ENCODE assay signal across 8 cellular contexts in the genomic region with DNA sequence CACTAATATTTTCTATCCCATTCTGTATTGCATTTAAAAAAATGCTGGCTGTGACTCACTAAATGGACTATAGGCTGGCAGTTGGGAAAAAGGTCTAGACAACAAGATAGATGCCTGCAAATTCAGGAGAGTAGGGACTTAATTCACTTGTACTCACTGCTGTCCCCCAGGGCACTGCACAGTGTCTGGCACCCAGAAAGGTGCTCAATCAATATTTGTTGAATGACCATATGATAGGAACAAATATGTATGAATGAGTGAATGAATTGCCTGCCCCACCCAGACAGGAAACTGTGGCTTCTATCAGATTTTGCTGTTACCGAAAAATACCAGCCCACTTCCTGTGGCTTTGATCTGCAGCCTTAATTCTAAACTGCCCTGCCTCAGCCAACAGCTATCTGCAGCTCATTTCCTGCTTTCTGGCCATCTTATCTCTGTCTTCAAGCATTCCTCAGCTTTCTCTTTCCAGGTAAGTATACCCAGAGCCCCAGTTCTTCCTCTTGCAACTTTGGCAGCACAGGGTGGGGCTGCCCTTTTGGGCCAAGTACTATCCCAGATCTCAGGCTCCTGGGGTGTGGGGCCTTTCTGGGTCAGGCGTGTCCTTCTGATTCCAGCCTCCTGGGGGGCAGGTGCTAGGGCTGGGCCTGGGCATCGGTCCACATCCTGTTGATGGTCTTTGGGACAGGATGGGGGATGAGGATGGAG. TPM values are rescaled to one million over a fixed set of nuclear protein-coding genes. Genes with fewer than 3 reads are reported as not detected.
A peak's percentile ranks its signal among the peaks of the same experiment; 100 is the strongest.
DNase-seq lines count a peak whose midpoint lies in the region; ATAC-seq, FAIRE-seq and TF ChIP-seq lines count a peak whose summit lies in the region.
"Had no signal": no experiment of that assay in that cellular context is flagged by ENCODE, and none has a peak within 500 bp of the region (broad histone marks: within the 10 kb centered on the region; RNA-seq: fewer than 3 reads in every experiment).

No MANE protein-coding gene starts in this region.

- H3K9me3 ChIP-seq in keratinocyte (ENCODE audit: control insufficient read depth, low read depth, low read length): no peaks in the 10 kb centered on the region

- H3K27me3 ChIP-seq in keratinocyte (ENCODE audit: control insufficient read depth, extremely low read depth, insufficient read depth, low read length): no peaks in the 10 kb centered on the region

- ATAC-seq in GM19455 (IDR thresholded peaks at IDR 0.05; ENCODE audit: unreplicated experiment) (peak; percentile 72), GM19463 (IDR thresholded peaks at IDR 0.05; ENCODE audit: unreplicated experiment) (no peak), GM19397 (IDR thresholded peaks at IDR 0.05; ENCODE audit: unreplicated experiment) (no peak), GM21515 (IDR thresholded peaks at IDR 0.05; ENCODE audit: unreplicated experiment) (no peak)

- dilution Hi-C loops in keratinocyte (cut with MboI; ENCODE audit: extremely low pct_ligation_motif_present, low sequenced_read_pairs): no loop called here

- H2AFZ ChIP-seq in keratinocyte (ENCODE audit: control insufficient read depth, low read length): no peak overlapping the region

- peaks cover 29% of the 10 kb centered on the region for H3K79me2 ChIP-seq in keratinocyte (ENCODE audit: control insufficient read depth, insufficient read depth, low read length)

- H3K36me3 ChIP-seq in keratinocyte (ENCODE audit: control insufficient read depth in 2 of 2, extremely low read depth in 1 of 2, insufficient read depth in 2 of 2, low read length in 2 of 2): peaks cover 1 to 14% of the 10 kb centered on the region in 2 experiments

- H3K4me1 ChIP-seq in keratinocyte (ENCODE audit: control insufficient read depth, extremely low read depth, insufficient read depth, low read length): peaks cover 80% of the 10 kb centered on the region

- H3K9ac ChIP-seq in keratinocyte (ENCODE audit: control insufficient read depth, extremely low read depth, insufficient read depth, low read length): peak overlapping the region; percentile 91

- FAIRE-seq in keratinocyte (lab: Jason Lieb, UNC): peak; percentile 97

- DNase-seq in NCI-H69 (lab: John Stamatoyannopoulos, UW) (peak; percentile 21), keratinocyte (ENCODE audit: low read depth, low spot score) (no peak)
- peak; percentile 48 for DNase-seq in activated CD8-positive, alpha-beta memory T cell treated with anti-CD3 and anti-CD28 coated beads, Interleukin-2, amount 50 U/mL, for 4 hours

- H3K4me3 ChIP-seq in keratinocyte (ENCODE audit: control insufficient read depth in 2 of 3, extremely low read depth in 1 of 3, insufficient read depth in 2 of 3, low read depth in 1 of 3, low read length in 3 of 3): peak overlapping the region; percentile 31 to 69 (median 65)

- peak overlapping the region; percentile 80 for H3K4me2 ChIP-seq in keratinocyte (ENCODE audit: control insufficient read depth, extremely low read depth, insufficient read depth, low read depth, low read length)

- peak overlapping the region; percentile 92 for H3K27ac ChIP-seq in keratinocyte (ENCODE audit: control insufficient read depth, insufficient read depth, low read length)
- H3K27ac ChIP-seq: VCaP had no signal

- no peaks in the 10 kb centered on the region for H3K9me1 ChIP-seq in keratinocyte (ENCODE audit: control insufficient read depth, extremely low read depth, insufficient read depth, low read length)

- TF ChIP-seq CTCF in keratinocyte (optimal IDR thresholded peaks at IDR 0.05 in 1 of 3, IDR thresholded peaks at IDR 0.05 in 1 of 3, conservative IDR thresholded peaks at IDR 0.05 in 1 of 3; ENCODE audit: extremely low read depth in 1 of 3, insufficient read depth in 2 of 3, low read length in 3 of 3): no peak

- no peaks in the 10 kb centered on the region for H4K20me1 ChIP-seq in keratinocyte (ENCODE audit: control insufficient read depth, extremely low read depth, insufficient read depth, low read length)

RNA-seq across cellular contexts. Expression of a gene that starts 15.3 kb away (rescaled TPM):
- 129 to 171 TPM (median 160 TPM) in 3 replicates for polyA plus RNA-seq in keratinocyte
- 182 TPM for polyA plus RNA-seq in keratinocyte (2011; ENCODE audit: low read depth)
- polyA plus RNA-seq in keratinocyte (2011; cell fraction: cytosol; rRNA removed): 162 and 255 TPM in 2 replicates
- 758 and 1,104 TPM in 2 replicates for polyA plus RNA-seq in keratinocyte (2011; cell fraction: nucleus; rRNA removed)
- 221 and 630 TPM in 2 replicates for polyA plus RNA-seq in keratinocyte (2012; ENCODE audit: low replicate concordance)
- 229 to 1,669 TPM (median 398 TPM) in 3 replicates for polyA minus RNA-seq in keratinocyte
- 367 TPM for polyA minus RNA-seq in keratinocyte (2011; cell fraction: cytosol; rRNA and poly(A)+ RNA removed)
- polyA minus RNA-seq in keratinocyte (2011; cell fraction: nucleus; rRNA and poly(A)+ RNA removed): 523 and 706 TPM in 2 replicates

RNA-seq across cellular contexts. Expression of a gene that starts 48.5 kb away (rescaled TPM):
- 0.06 to 0.63 TPM (median 0.16 TPM) in 3 replicates for polyA plus RNA-seq in keratinocyte
- polyA plus RNA-seq in keratinocyte (2011; ENCODE audit: low read depth): not detected
- polyA plus RNA-seq in keratinocyte (2011; cell fraction: cytosol; rRNA removed): 0.04 TPM in 1 of 2 replicates, not detected in the other
- 0.31 TPM in 1 of 2 replicates, not detected in the other for polyA plus RNA-seq in keratinocyte (2011; cell fraction: nucleus; rRNA removed)
- 0.05 and 0.16 TPM in 2 replicates for polyA plus RNA-seq in keratinocyte (2012; ENCODE audit: low replicate concordance)
- 0.33 TPM in 1 of 3 replicates, not detected in the others for polyA minus RNA-seq in keratinocyte
- not detected for polyA minus RNA-seq in keratinocyte (2011; cell fraction: cytosol; rRNA and poly(A)+ RNA removed)
- polyA minus RNA-seq in keratinocyte (2011; cell fraction: nucleus; rRNA and poly(A)+ RNA removed): not detected in 2 replicates
